Comparison of ENCODE assay signal across 28 cellular contexts in genomic region chr18:30582078-30582477, GRCh38.
"Had no signal": no experiment of that assay in that cellular context is flagged by ENCODE, and none has a peak within 500 bp of the region (broad histone marks: within the 10 kb centered on the region; RNA-seq: fewer than 3 reads in every experiment).

No MANE protein-coding gene starts in this region.

- H3K36me3 Mint-ChIP-seq: memory B cell; natural killer cell; stimulated activated effector memory CD8-positive, alpha-beta T cell treated with anti-CD3 and anti-CD28 coated beads, Interleukin-12 subunit alpha, Interleukin-12 subunit beta, amount 100 ng/mL, for 72 hours had no signal

- H3K9me3 Mint-ChIP-seq: endodermal cell had no signal

- H3K4me2 ChIP-seq: hepatocyte had no signal

- H3K36me3 ChIP-seq: gastroesophageal sphincter, heart left ventricle, ovary, sigmoid colon, stomach, thyroid gland, vagina had no signal

- H3K79me2 ChIP-seq: hepatocyte had no signal

- H3K27me3 Mint-ChIP-seq: memory B cell had no signal

- H2AFZ ChIP-seq: hepatocyte had no signal

- H3K4me3 Mint-ChIP-seq: endodermal cell; memory B cell; natural killer cell; stimulated activated effector memory CD8-positive, alpha-beta T cell treated with anti-CD3 and anti-CD28 coated beads, Interleukin-12 subunit alpha, Interleukin-12 subunit beta, amount 100 ng/mL, for 72 hours had no signal

- DNase-seq: dorsolateral prefrontal cortex; effector CD8-positive, alpha-beta T cell; endodermal cell; foreskin fibroblast; heart left ventricle; kidney; natural killer cell; occipital lobe; ovary; posterior cingulate gyrus; psoas muscle; right cardiac atrium; sigmoid colon; stimulated activated CD4-positive, alpha-beta T cell treated with anti-CD3 and anti-CD28 coated beads, Interleukin-2, amount 100 ng/mL, for 24 hours; stimulated activated CD4-positive, alpha-beta T cell treated with anti-CD3 and anti-CD28 coated beads, Interleukin-4, amount 100 ng/mL, for 24 hours; stimulated activated naive CD4-positive, alpha-beta T cell treated with Interleukin-2 at 50 U/mL for 16 hours; stomach; thyroid gland; trophoblast cell had no signal

- H3K27ac Mint-ChIP-seq: endodermal cell; memory B cell; natural killer cell; stimulated activated effector memory CD8-positive, alpha-beta T cell treated with anti-CD3 and anti-CD28 coated beads, Interleukin-12 subunit alpha, Interleukin-12 subunit beta, amount 100 ng/mL, for 72 hours had no signal

- H3K9me3 ChIP-seq: gastroesophageal sphincter, heart left ventricle, ovary, psoas muscle, sigmoid colon, stomach, thyroid gland, vagina had no signal

- H3K4me1 ChIP-seq: gastroesophageal sphincter, heart left ventricle, psoas muscle, sigmoid colon, stomach, thyroid gland, vagina had no signal

- ATAC-seq: esophagus mucosa; gastroesophageal sphincter; heart left ventricle; left lobe of liver; natural killer cell; psoas muscle; right cardiac atrium; stimulated activated effector memory CD8-positive, alpha-beta T cell treated with anti-CD3 and anti-CD28 coated beads, Interleukin-12 subunit alpha, Interleukin-12 subunit beta, amount 100 ng/mL, for 72 hours had no signal

- H3K27me3 ChIP-seq: dorsolateral prefrontal cortex, gastroesophageal sphincter, heart left ventricle, hepatocyte, ovary, sigmoid colon, stomach, thyroid gland, vagina had no signal

- H3K27ac ChIP-seq: dorsolateral prefrontal cortex, epithelial cell of prostate, gastroesophageal sphincter, heart left ventricle, hepatocyte, ovary, psoas muscle, sigmoid colon, stomach, thyroid gland, vagina had no signal

- H3K4me3 ChIP-seq: dorsolateral prefrontal cortex, gastroesophageal sphincter, heart left ventricle, hepatocyte, lung, ovary, psoas muscle, sigmoid colon, stomach, thyroid gland, vagina had no signal

- H3K4me1 Mint-ChIP-seq: memory B cell; natural killer cell; stimulated activated effector memory CD8-positive, alpha-beta T cell treated with anti-CD3 and anti-CD28 coated beads, Interleukin-12 subunit alpha, Interleukin-12 subunit beta, amount 100 ng/mL, for 72 hours had no signal
